Comparison of ENCODE assay signal across 1 cellular context in the genomic region with DNA sequence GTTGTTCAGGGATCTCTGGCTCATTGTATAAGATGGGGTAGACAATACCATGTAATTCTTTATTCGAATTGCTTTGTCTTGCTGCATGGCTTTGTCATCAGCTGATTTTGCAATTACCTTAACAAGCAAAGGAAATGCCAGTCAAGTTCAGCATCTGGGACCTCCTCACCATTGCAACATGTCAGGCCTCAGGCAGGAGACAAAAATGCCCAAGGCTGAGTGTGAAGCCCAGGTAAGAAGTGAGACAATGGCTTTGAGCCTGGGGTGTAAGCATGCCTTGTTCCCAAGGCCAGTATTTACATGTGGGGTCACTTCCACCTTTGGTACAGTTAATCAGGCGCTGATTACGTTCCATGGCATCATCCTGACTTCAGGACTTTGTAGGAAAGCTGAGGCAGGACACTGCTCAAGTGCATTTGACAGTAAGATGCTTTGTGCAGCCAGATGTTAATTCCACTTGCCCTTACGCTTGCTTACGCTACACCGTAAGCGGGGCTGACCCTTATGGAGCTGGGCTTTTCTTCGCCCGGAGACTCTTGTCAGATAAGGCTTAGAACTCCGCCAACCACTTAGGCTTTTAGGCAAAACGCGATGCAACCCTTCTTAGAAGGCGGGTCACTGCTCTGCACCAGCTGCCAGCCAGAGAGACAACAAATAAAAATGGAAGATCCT.
A peak's percentile ranks its signal among the peaks of the same experiment; 100 is the strongest.
TF ChIP-seq lines count a peak whose summit lies in the region.

No MANE protein-coding gene starts in this region.

TF ChIP-seq in HepG2, 621 proteins besides CTCF, POLR2A, EP300 and RAD21 (continued from another document):
- no peak for TF ChIP-seq TRAFD1 (CRISPR knock-in tag; IDR thresholded peaks at IDR 0.05; ENCODE audit: borderline replicate concordance)
- peak; percentile 19 for TF ChIP-seq ZEB1 (IDR thresholded peaks at IDR 0.05; ENCODE audit: insufficient replicate concordance, low read depth)
- TF ChIP-seq ZNF350 (CRISPR knock-in tag; IDR thresholded peaks at IDR 0.05; ENCODE audit: borderline replicate concordance, low read depth): 0 out of 2 replicates have a peak, but pooled peaks have one; percentile 0
- TF ChIP-seq CEBPG (CRISPR knock-in tag; IDR thresholded peaks at IDR 0.05): peak; percentile 37; the same call in 1 of the 2 replicates
TF ChIP-seq in HepG2: peak in this region for 5.
